18 cellular contexts compared by ENCODE assay signal in genomic region chr16:1457489-1458245, GRCh38. TPM values are rescaled to one million over a fixed set of nuclear protein-coding genes. Genes with fewer than 3 reads are reported as not detected.
DNase-seq lines count a peak whose midpoint lies in the region; ATAC-seq, FAIRE-seq and TF ChIP-seq lines count a peak whose summit lies in the region.
"Had no signal": no experiment of that assay in that cellular context is flagged by ENCODE, and none has a peak within 500 bp of the region (broad histone marks: within the 10 kb centered on the region; RNA-seq: fewer than 3 reads in every experiment).

No MANE protein-coding gene starts in this region.

- H4K91ac ChIP-seq in H1 (replicated peaks; ENCODE audit: insufficient read length, low read length): no peak overlapping the region

- no peak for TF ChIP-seq POLR2A in H1 (IDR thresholded peaks at IDR 0.05; ENCODE audit: control extremely low read depth in 1 of 2, low read depth in 2 of 2, low read length in 2 of 2)

- H2BK12ac ChIP-seq in H1 (ENCODE audit: low read depth, low read length): no peak overlapping the region

- H3K4me1 Mint-ChIP-seq in IgD-negative memory B cell: peaks cover 5 to 10% (median 9%) of the 10 kb centered on the region in 3 donors
- peaks cover 25% of the 10 kb centered on the region for H3K4me1 Mint-ChIP-seq in stimulated activated memory B cell treated with anti-CD40 and anti-IgM and Interleukin-4, amounts not matched to agents 10 μg/mL and 1 μg/mL and 100 μg/mL, for 72 hours
- peaks cover 4% of the 10 kb centered on the region for H3K4me1 Mint-ChIP-seq in activated naive CD8-positive, alpha-beta T cell treated with anti-CD3 and anti-CD28 coated beads for 36 hours
- H3K4me1 Mint-ChIP-seq: CD14-positive monocyte had no signal

- no peak overlapping the region for H3K4me2 ChIP-seq in H1 (ENCODE audit: insufficient read depth in 1 of 2, low read depth in 2 of 2, low read length in 2 of 2)

- H4K20me1 ChIP-seq in H1 (replicated peaks in 1 of 2; ENCODE audit: control insufficient read depth in 1 of 2, insufficient read depth in 2 of 2, low read length in 2 of 2): peaks cover 0 to 9% of the 10 kb centered on the region in 2 experiments

- no peak overlapping the region for H3K4me3 ChIP-seq in right cardiac atrium (ENCODE audit: low read length)
- no peak overlapping the region for H3K4me3 ChIP-seq in H1 (ENCODE audit: extremely low read depth in 1 of 4, insufficient read depth in 2 of 4, low read depth in 3 of 4, low read length in 4 of 4)
- H3K4me3 ChIP-seq in small intestine (ENCODE audit: low read depth in 1 of 2, low read length in 2 of 2): no peak overlapping the region

- no peak overlapping the region for H3K23ac ChIP-seq in H1 (ENCODE audit: insufficient read length)

- H3K14ac ChIP-seq in H1 (ENCODE audit: insufficient read length): no peak overlapping the region

- H3K79me2 ChIP-seq in H1 (ENCODE audit: control insufficient read depth in 1 of 2, insufficient read depth in 2 of 2, low read length in 2 of 2): no peaks in the 10 kb centered on the region

- H2AFZ ChIP-seq in H1 (ENCODE audit: low read length): no peak overlapping the region

- FAIRE-seq in H1 (lab: Jason Lieb, UNC) (no peak), small intestine (lab: Jason Lieb, UNC) (no peak)
- FAIRE-seq: GM19239 had no signal

- no peak for TF ChIP-seq CTCF in H1 (IDR thresholded peaks at IDR 0.05; ENCODE audit: control extremely low read depth in 1 of 3, insufficient read depth in 1 of 3, low read depth in 1 of 3, low read length in 3 of 3)

- H2BK20ac ChIP-seq in H1 (ENCODE audit: low read length): no peak overlapping the region

- H3K9ac ChIP-seq in H1 (replicated peaks in 1 of 4; ENCODE audit: extremely low read depth in 1 of 4, low read depth in 3 of 4, low read length in 3 of 4): no peak overlapping the region

- intact Hi-C loops in right cardiac atrium (cut with DNase I): no loop called here
- intact Hi-C loops in Right ventricle myocardium superior (cut with DNase I): no loop called here

- H3K36me3 Mint-ChIP-seq in IgD-negative memory B cell: peaks cover 2% of the 10 kb centered on the region
- peaks cover 49% of the 10 kb centered on the region for H3K36me3 Mint-ChIP-seq in stimulated activated memory B cell treated with anti-CD40 and anti-IgM and Interleukin-4, amounts not matched to agents 10 μg/mL and 1 μg/mL and 100 μg/mL, for 72 hours
- no peaks in the 10 kb centered on the region for H3K36me3 Mint-ChIP-seq in activated naive CD8-positive, alpha-beta T cell treated with anti-CD3 and anti-CD28 coated beads for 36 hours

- no peak overlapping the region for H3K56ac ChIP-seq in H1 (replicated peaks; ENCODE audit: insufficient read length, low read depth, low read length)

- no peaks in the 10 kb centered on the region for H3K27me3 Mint-ChIP-seq in IgD-negative memory B cell
- H3K27me3 Mint-ChIP-seq in stimulated activated memory B cell treated with anti-CD40 and anti-IgM and Interleukin-4, amounts not matched to agents 10 μg/mL and 1 μg/mL and 100 μg/mL, for 72 hours: no peaks in the 10 kb centered on the region
- H3K27me3 Mint-ChIP-seq in activated naive CD8-positive, alpha-beta T cell treated with anti-CD3 and anti-CD28 coated beads for 36 hours: no peaks in the 10 kb centered on the region
- H3K27me3 Mint-ChIP-seq: CD8-positive, alpha-beta memory T cell had no signal

- POLR2A ChIA-PET in H1 (lab: Charles Lee; ENCODE audit: partially characterized antibody): no interaction called here

- H3K27me3 ChIP-seq in right cardiac atrium (ENCODE audit: control insufficient read depth, insufficient read depth): no peaks in the 10 kb centered on the region
- H3K27me3 ChIP-seq in H1 (replicated peaks in 1 of 4; ENCODE audit: control insufficient read depth in 3 of 4, extremely low read depth in 1 of 4, insufficient read depth in 3 of 4, low read length in 3 of 4): no peaks in the 10 kb centered on the region
- H3K27me3 ChIP-seq in small intestine (ENCODE audit: control insufficient read depth in 2 of 2, insufficient read depth in 2 of 2, low read length in 2 of 2): no peaks in the 10 kb centered on the region

- no peak overlapping the region for H2AK5ac ChIP-seq in H1 (ENCODE audit: low read depth, low read length)

- H4K8ac ChIP-seq in H1 (ENCODE audit: extremely low read depth, insufficient read depth, low read length): peak overlapping the region; percentile 51; the same call in 1 of the 2 replicates

- H2BK120ac ChIP-seq in H1 (replicated peaks; ENCODE audit: low read depth, low read length): no peak overlapping the region

- CTCF ChIA-PET in H1 (lab: Charles Lee; ENCODE audit: partially characterized antibody): no interaction called here

- H3K9me3 Mint-ChIP-seq in IgD-negative memory B cell: no peaks in the 10 kb centered on the region
- H3K9me3 Mint-ChIP-seq in stimulated activated memory B cell treated with anti-CD40 and anti-IgM and Interleukin-4, amounts not matched to agents 10 μg/mL and 1 μg/mL and 100 μg/mL, for 72 hours: no peaks in the 10 kb centered on the region
- H3K9me3 Mint-ChIP-seq in activated naive CD8-positive, alpha-beta T cell treated with anti-CD3 and anti-CD28 coated beads for 36 hours: no peaks in the 10 kb centered on the region
- H3K9me3 Mint-ChIP-seq: CD14-positive monocyte; CD8-positive, alpha-beta memory T cell had no signal

- no peaks in the 10 kb centered on the region for H3K9me3 ChIP-seq in right cardiac atrium (ENCODE audit: control insufficient read depth, low read length)
- H3K9me3 ChIP-seq in H1 (ENCODE audit: insufficient read depth in 2 of 2, low read depth in 1 of 2, low read length in 1 of 2): no peaks in the 10 kb centered on the region
- no peaks in the 10 kb centered on the region for H3K9me3 ChIP-seq in small intestine (ENCODE audit: control insufficient read depth, low read depth)
- H3K9me3 ChIP-seq: Caco-2 had no signal

- H3K27ac ChIP-seq in right cardiac atrium (ENCODE audit: low read length) (no peak overlapping the region), H1 (ENCODE audit: low read depth, low read length) (no peak overlapping the region), small intestine (ENCODE audit: low read depth in 1 of 2, low read length in 1 of 2) (no peak overlapping the region)

- DNase-seq in right cardiac atrium (peak in 2 of 3 donors; percentile 48 to 49), Right ventricle myocardium superior (no peak), H1 (ENCODE audit: low read depth in 1 of 2, low spot score in 2 of 2) (peak in 1 of 2 experiments; percentile 30), NOMO-1 treated with dmso at 0.1 percent for 144 hours (lab: John Stamatoyannopoulos, UW; ENCODE audit: unreplicated experiment) (no peak), small intestine (no peak)
- DNase-seq in activated naive CD8-positive, alpha-beta T cell treated with anti-CD3 and anti-CD28 coated beads for 36 hours: no peak
- DNase-seq: ACHN; Caco-2; CD8-positive, alpha-beta memory T cell; DMS53; GF-D8 had no signal

- no peak for TF ChIP-seq RAD21 in H1 (IDR thresholded peaks at IDR 0.05 in 1 of 2, conservative IDR thresholded peaks at IDR 0.05 in 1 of 2; ENCODE audit: low read depth in 2 of 2, low read length in 2 of 2)

- no peaks in the 10 kb centered on the region; the same call in 1 of the 2 replicates for H3K79me1 ChIP-seq in H1 (ENCODE audit: low read depth, low read length)

- no peak overlapping the region for H3K4ac ChIP-seq in H1 (replicated peaks; ENCODE audit: insufficient read length, low read depth, low read length)

- H3K36me3 ChIP-seq in H1 (ENCODE audit: control insufficient read depth in 2 of 4, insufficient read depth in 4 of 4, low read length in 3 of 4) (peaks cover 0 to 47% (median 13%) of the 10 kb centered on the region in 4 experiments; a peak in 6 of 8 replicates), small intestine (ENCODE audit: control insufficient read depth in 2 of 2, insufficient read depth in 2 of 2, low read length in 2 of 2) (peaks cover 19 to 22% of the 10 kb centered on the region in 2 donors)

- H3K18ac ChIP-seq in H1 (ENCODE audit: extremely low read depth, low read length): no peak overlapping the region

- TF ChIP-seq EP300 in H1 (IDR thresholded peaks at IDR 0.05; ENCODE audit: borderline replicate concordance in 1 of 2, low read depth in 2 of 2, low read length in 2 of 2): no peak

- H3K4me1 ChIP-seq in right cardiac atrium (ENCODE audit: control insufficient read depth, insufficient read depth, low read length) (no peaks in the 10 kb centered on the region), H1 (replicated peaks in 1 of 4; ENCODE audit: control insufficient read depth in 3 of 4, insufficient read depth in 4 of 4, low read length in 3 of 4) (no peaks in the 10 kb centered on the region), small intestine (ENCODE audit: control insufficient read depth in 2 of 2, insufficient read depth in 1 of 2, low read depth in 1 of 2, low read length in 1 of 2) (no peaks in the 10 kb centered on the region)
- H3K4me1 ChIP-seq: Caco-2 had no signal

- H2BK5ac ChIP-seq in H1 (ENCODE audit: low read depth, low read length): no peak overlapping the region

- H2BK15ac ChIP-seq in H1 (ENCODE audit: low read length): no peak overlapping the region

- no peak overlapping the region for H4K5ac ChIP-seq in H1 (ENCODE audit: insufficient read length, low read depth, low read length)

- WGBS in right cardiac atrium: 88% methylated on average over 42 of the region's 42 CpGs
- WGBS in H1 (ENCODE audit: extremely low coverage in 1 of 2, insufficient coverage in 1 of 2, insufficient read length in 1 of 2, insufficient replicate concordance in 2 of 2, low coverage in 1 of 2, low lambda C conversion rate in 2 of 2, missing lambda C conversion rate in 1 of 2), 2 experiments: 94% methylated on average over 41 of the region's 42 CpGs; no CpG with 5 or more reads in 1 of the 2 experiments
- 87 to 92% (median 91%) methylated on average over 40 to 42 of the region's 42 CpGs for WGBS in small intestine, 3 donors

- peak overlapping the region; percentile 97 to 99 (median 98) for H3K27ac Mint-ChIP-seq in IgD-negative memory B cell
- peak overlapping the region; percentile 98 for H3K27ac Mint-ChIP-seq in stimulated activated memory B cell treated with anti-CD40 and anti-IgM and Interleukin-4, amounts not matched to agents 10 μg/mL and 1 μg/mL and 100 μg/mL, for 72 hours
- H3K27ac Mint-ChIP-seq in activated naive CD8-positive, alpha-beta T cell treated with anti-CD3 and anti-CD28 coated beads for 36 hours: no peak overlapping the region

- ATAC-seq in right cardiac atrium (no peak), Right ventricle myocardium superior (ENCODE audit: poor library complexity) (no peak)
- ATAC-seq in stimulated activated memory B cell treated with anti-CD40 and anti-IgM and Interleukin-4, amounts not matched to agents 10 μg/mL and 1 μg/mL and 100 μg/mL, for 72 hours: no peak
- ATAC-seq: HCT116 had no signal

- H3K4me3 Mint-ChIP-seq in IgD-negative memory B cell: peak overlapping the region in 2 of 4 donors; percentile 62 to 63
- peak overlapping the region; percentile 10 for H3K4me3 Mint-ChIP-seq in stimulated activated memory B cell treated with anti-CD40 and anti-IgM and Interleukin-4, amounts not matched to agents 10 μg/mL and 1 μg/mL and 100 μg/mL, for 72 hours
- H3K4me3 Mint-ChIP-seq in activated naive CD8-positive, alpha-beta T cell treated with anti-CD3 and anti-CD28 coated beads for 36 hours: no peak overlapping the region
- H3K4me3 Mint-ChIP-seq: CD14-positive monocyte; CD8-positive, alpha-beta memory T cell had no signal

- no peaks in the 10 kb centered on the region for H3K23me2 ChIP-seq in H1 (ENCODE audit: low read depth, low read length)

RNA-seq across cellular contexts. Expression of gene CCDC154, which starts 13.3 kb away (rescaled TPM):
- total RNA-seq in right cardiac atrium (1 to 10 TPM in 2 of 4 donors, under 1 TPM in 2; 0.39 to 1.8 (median 0.89) TPM), Right ventricle myocardium superior (0.81 TPM)
- polyA plus RNA-seq in right cardiac atrium (0.50 TPM), IgD-negative memory B cell (1.5 TPM), H1 (2011; rRNA removed) (0.15 and 0.58 TPM in 2 replicates), small intestine (1 to 10 TPM in 1 of 3 donors, under 1 TPM in 1, not detected in 1; 0.76 to 1.4 TPM)
- 0.88 and 1.3 TPM in 2 replicates for total RNA-seq in H1 (2021; fragmentation: NEBNext Ultra II Directional; extraction: Animal tissue kit (Norgen Biotek cat#: 25700))
- 0.56 TPM for polyA plus RNA-seq in H1 (2011; cell fraction: cytosol; rRNA removed)
- polyA plus RNA-seq in H1 (2011; cell fraction: nucleus; rRNA removed): 2.4 TPM
- 0.43 to 1.3 TPM (median 0.79 TPM) in 4 replicates for polyA plus RNA-seq in H1 (2012, experiment 1 of 2)
- 0.05 TPM for polyA plus RNA-seq in H1 (2012, experiment 2 of 2)
- 0.16 TPM for polyA plus RNA-seq in H1 (2013, experiment 1 of 2)
- 0.13 TPM for polyA plus RNA-seq in H1 (2013, experiment 2 of 2)
- not detected in 2 replicates for polyA minus RNA-seq in H1 (2011; rRNA and poly(A)+ RNA removed)
- not detected for polyA minus RNA-seq in H1 (2011; cell fraction: cytosol; rRNA and poly(A)+ RNA removed)
- not detected for polyA minus RNA-seq in H1 (2011; cell fraction: nucleus; rRNA and poly(A)+ RNA removed)
- 1 to 10 TPM; 1.3 TPM for total RNA-seq in activated naive CD8-positive, alpha-beta T cell treated with anti-CD3 and anti-CD28 coated beads for 36 hours
- total RNA-seq: H4 had no signal
- polyA plus RNA-seq: CD14-positive monocyte; CD8-positive, alpha-beta memory T cell had no signal

RNA-seq across cellular contexts. Expression of gene CLCN7, which starts 17.2 kb away (rescaled TPM):
- total RNA-seq in right cardiac atrium: 10 to 100 TPM; 32.9 to 54.8 (median 49.0) TPM
- 35.7 TPM for polyA plus RNA-seq in right cardiac atrium
- total RNA-seq in Right ventricle myocardium superior: 45.0 TPM
- polyA plus RNA-seq in IgD-negative memory B cell: 102 TPM
- 76.5 and 81.5 TPM in 2 replicates for total RNA-seq in H1 (2021; fragmentation: NEBNext Ultra II Directional; extraction: Animal tissue kit (Norgen Biotek cat#: 25700))
- 38.6 and 79.6 TPM in 2 replicates for polyA plus RNA-seq in H1 (2011; rRNA removed)
- 41.1 TPM for polyA plus RNA-seq in H1 (2011; cell fraction: cytosol; rRNA removed)
- polyA plus RNA-seq in H1 (2011; cell fraction: nucleus; rRNA removed): 372 TPM
- 64.4 to 95.0 TPM (median 79.5 TPM) in 4 replicates for polyA plus RNA-seq in H1 (2012, experiment 1 of 2)
- 57.4 TPM for polyA plus RNA-seq in H1 (2012, experiment 2 of 2)
- 61.1 TPM for polyA plus RNA-seq in H1 (2013, experiment 1 of 2)
- polyA plus RNA-seq in H1 (2013, experiment 2 of 2): 57.1 TPM
- polyA minus RNA-seq in H1 (2011; rRNA and poly(A)+ RNA removed): 30.3 and 38.3 TPM in 2 replicates
- 33.2 TPM for polyA minus RNA-seq in H1 (2011; cell fraction: cytosol; rRNA and poly(A)+ RNA removed)
- polyA minus RNA-seq in H1 (2011; cell fraction: nucleus; rRNA and poly(A)+ RNA removed): 76.7 TPM
- 10 to 100 TPM; 45.0 to 48.8 TPM for total RNA-seq in activated naive CD8-positive, alpha-beta T cell treated with anti-CD3 and anti-CD28 coated beads for 36 hours
- 10 to 100 TPM; 28.4 to 48.5 (median 37.1) TPM for polyA plus RNA-seq in small intestine

RNA-seq across cellular contexts. Expression of gene PERCC1, which starts 26.8 kb away (rescaled TPM):
- total RNA-seq in right cardiac atrium (under 1 TPM in 1 of 4 donors, not detected in 3; 0.26 TPM), Right ventricle myocardium superior (0.32 TPM)
- polyA plus RNA-seq in right cardiac atrium (0.18 TPM), IgD-negative memory B cell (not detected), H1 (2011; rRNA removed) (not detected in 2 replicates), small intestine (under 1 TPM in 1 of 3 donors, not detected in 2; 0.58 TPM)
- total RNA-seq in H1 (2021; fragmentation: NEBNext Ultra II Directional; extraction: Animal tissue kit (Norgen Biotek cat#: 25700)): not detected in 2 replicates
- not detected for polyA plus RNA-seq in H1 (2011; cell fraction: cytosol; rRNA removed)
- polyA plus RNA-seq in H1 (2011; cell fraction: nucleus; rRNA removed): not detected
- not detected in 4 replicates for polyA plus RNA-seq in H1 (2012, experiment 1 of 2)
- not detected for polyA plus RNA-seq in H1 (2012, experiment 2 of 2)
- polyA plus RNA-seq in H1 (2013, experiment 1 of 2): not detected
- polyA plus RNA-seq in H1 (2013, experiment 2 of 2): not detected
- polyA minus RNA-seq in H1 (2011; rRNA and poly(A)+ RNA removed): not detected in 2 replicates
- polyA minus RNA-seq in H1 (2011; cell fraction: cytosol; rRNA and poly(A)+ RNA removed): not detected
- not detected for polyA minus RNA-seq in H1 (2011; cell fraction: nucleus; rRNA and poly(A)+ RNA removed)
- under 1 TPM; 0.25 to 0.40 TPM for total RNA-seq in activated naive CD8-positive, alpha-beta T cell treated with anti-CD3 and anti-CD28 coated beads for 36 hours
- total RNA-seq: A172, H4 had no signal
- polyA plus RNA-seq: CD14-positive monocyte; CD8-positive, alpha-beta memory T cell had no signal

RNA-seq across cellular contexts. Expression of gene PTX4, which starts 31.1 kb away (rescaled TPM):
- total RNA-seq in right cardiac atrium (under 1 TPM in 2 of 4 donors, not detected in 2; 0.18 to 0.28 TPM), Right ventricle myocardium superior (0.16 TPM)
- polyA plus RNA-seq in right cardiac atrium (0.09 TPM), IgD-negative memory B cell (not detected), H1 (2011; rRNA removed) (not detected in 2 replicates), small intestine (under 1 TPM in 1 of 3 donors, not detected in 2; 0.07 TPM)
- total RNA-seq in H1 (2021; fragmentation: NEBNext Ultra II Directional; extraction: Animal tissue kit (Norgen Biotek cat#: 25700)): not detected in 2 replicates
- 0.10 TPM for polyA plus RNA-seq in H1 (2011; cell fraction: cytosol; rRNA removed)
- 0.10 TPM for polyA plus RNA-seq in H1 (2011; cell fraction: nucleus; rRNA removed)
- not detected in 4 replicates for polyA plus RNA-seq in H1 (2012, experiment 1 of 2)
- polyA plus RNA-seq in H1 (2012, experiment 2 of 2): not detected
- polyA plus RNA-seq in H1 (2013, experiment 1 of 2): 0.14 TPM
- polyA plus RNA-seq in H1 (2013, experiment 2 of 2): 0.04 TPM
- 0.13 TPM in 1 of 2 replicates, not detected in the other for polyA minus RNA-seq in H1 (2011; rRNA and poly(A)+ RNA removed)
- polyA minus RNA-seq in H1 (2011; cell fraction: cytosol; rRNA and poly(A)+ RNA removed): not detected
- polyA minus RNA-seq in H1 (2011; cell fraction: nucleus; rRNA and poly(A)+ RNA removed): not detected
- not detected for total RNA-seq in activated naive CD8-positive, alpha-beta T cell treated with anti-CD3 and anti-CD28 coated beads for 36 hours
- total RNA-seq: A172; Caco-2; CD8-positive, alpha-beta memory T cell; H4 had no signal
- polyA plus RNA-seq: CD14-positive monocyte; CD8-positive, alpha-beta memory T cell had no signal

RNA-seq across cellular contexts. Expression of gene TELO2, which starts 35.5 kb away (rescaled TPM):
- 10 to 100 TPM; 21.2 to 29.2 (median 23.2) TPM for total RNA-seq in right cardiac atrium
- polyA plus RNA-seq in right cardiac atrium: 24.6 TPM
- 18.8 TPM for total RNA-seq in Right ventricle myocardium superior
- polyA plus RNA-seq in IgD-negative memory B cell: 37.4 TPM
- 64.8 and 66.4 TPM in 2 replicates for total RNA-seq in H1 (2021; fragmentation: NEBNext Ultra II Directional; extraction: Animal tissue kit (Norgen Biotek cat#: 25700))
- 39.3 and 72.9 TPM in 2 replicates for polyA plus RNA-seq in H1 (2011; rRNA removed)
- polyA plus RNA-seq in H1 (2011; cell fraction: cytosol; rRNA removed): 61.2 TPM
- 382 TPM for polyA plus RNA-seq in H1 (2011; cell fraction: nucleus; rRNA removed)
- 39.6 to 74.2 TPM (median 66.1 TPM) in 4 replicates for polyA plus RNA-seq in H1 (2012, experiment 1 of 2)
- polyA plus RNA-seq in H1 (2012, experiment 2 of 2): 42.5 TPM
- polyA plus RNA-seq in H1 (2013, experiment 1 of 2): 37.6 TPM
- polyA plus RNA-seq in H1 (2013, experiment 2 of 2): 33.1 TPM
- polyA minus RNA-seq in H1 (2011; rRNA and poly(A)+ RNA removed): 12.1 and 13.9 TPM in 2 replicates
- 34.6 TPM for polyA minus RNA-seq in H1 (2011; cell fraction: cytosol; rRNA and poly(A)+ RNA removed)
- polyA minus RNA-seq in H1 (2011; cell fraction: nucleus; rRNA and poly(A)+ RNA removed): 65.3 TPM
- total RNA-seq in activated naive CD8-positive, alpha-beta T cell treated with anti-CD3 and anti-CD28 coated beads for 36 hours: 10 to 100 TPM; 82.5 to 82.9 TPM
- polyA plus RNA-seq in small intestine: 10 to 100 TPM; 41.3 to 50.3 (median 41.4) TPM

Comparison
In these comparisons a context has a peak if more than half of its experiments do, and no peak if none do; other contexts are left out.
1. DNase-seq: peak in right cardiac atrium (2 of 3); none in Right ventricle myocardium superior (single experiment), activated naive CD8-positive, alpha-beta T cell treated with anti-CD3 and anti-CD28 coated beads for 36 hours (single experiment), NOMO-1 treated with dmso at 0.1 percent for 144 hours (single experiment) and small intestine (single experiment).